28 cellular contexts compared by ENCODE assay signal in genomic region chr10:85601526-85601925, GRCh38.
"Had no signal": no experiment of that assay in that cellular context is flagged by ENCODE, and none has a peak within 500 bp of the region (broad histone marks: within the 10 kb centered on the region; RNA-seq: fewer than 3 reads in every experiment).

No MANE protein-coding gene starts in this region.

- H3K27me3 ChIP-seq: gastrocnemius medialis, right lobe of liver, tibial artery had no signal

- H3K79me2 ChIP-seq: parathyroid adenoma had no signal

- H3K9ac ChIP-seq: parathyroid adenoma, SK-N-SH had no signal

- H2AFZ ChIP-seq: parathyroid adenoma had no signal

- DNase-seq: activated CD4-positive, alpha-beta T cell treated with anti-CD3 and anti-CD28 coated beads for 4 hours; activated CD4-positive, alpha-beta T cell treated with anti-CD3 and anti-CD28 coated beads, Interleukin-2, amount 50 U/mL, for 4 hours; activated gamma-delta T cell treated with Interleukin-2 at 50 U/mL for 16 hours; activated naive CD4-positive, alpha-beta T cell treated with anti-CD3 and anti-CD28 coated beads, Interleukin-2, amount 50 U/mL, for 16 hours; activated naive CD8-positive, alpha-beta T cell treated with anti-CD3 and anti-CD28 coated beads, Interleukin-2, amount 50 U/mL, for 24 hours; activated T-cell treated with anti-CD3 and anti-CD28 coated beads, Interleukin-2, amount 50 U/mL, for 4 hours; amygdala; central memory CD4-positive, alpha-beta T cell; effector CD8-positive, alpha-beta T cell; gastrocnemius medialis; glutamatergic neuron; left colon; midbrain; naive thymus-derived CD4-positive, alpha-beta T cell; nucleus accumbens; SK-N-SH; stimulated activated CD4-positive, alpha-beta T cell treated with anti-CD3 and anti-CD28 coated beads, Interleukin-4, amount 100 ng/mL, for 1 hour; SW 1271; T-helper 9 cell; tibial artery had no signal

- H3K27ac ChIP-seq: gastrocnemius medialis, parathyroid adenoma, right lobe of liver, tibial artery, VCaP had no signal

- H3K27me3 Mint-ChIP-seq: activated naive CD8-positive, alpha-beta T cell treated with anti-CD3 and anti-CD28 coated beads, Interleukin-2, amount 50 U/mL, for 24 hours; activated T-helper 17 cell treated with anti-CD3 and anti-CD28 coated beads, Interleukin-2, amount 50 U/mL, for 72 hours; dendritic cell treated with granulocyte-macrophage colony-stimulating factor and Interleukin-4, amounts not matched to agents 40 ng/mL and 50 ng/mL, for 4 days; stimulated activated naive CD8-positive, alpha-beta T cell treated with anti-CD3 and anti-CD28 coated beads, Interleukin-15, Interleukin-2, amounts not matched to agents 100 ng/mL and 50 ng/mL, for 24 hours had no signal

- H3K36me3 ChIP-seq: gastrocnemius medialis, right lobe of liver had no signal

- H3K4me3 ChIP-seq: gastrocnemius medialis, right lobe of liver, tibial artery had no signal

- H3K27ac Mint-ChIP-seq: activated naive CD8-positive, alpha-beta T cell treated with anti-CD3 and anti-CD28 coated beads, Interleukin-2, amount 50 U/mL, for 24 hours; activated T-helper 17 cell treated with anti-CD3 and anti-CD28 coated beads, Interleukin-2, amount 50 U/mL, for 72 hours; dendritic cell treated with granulocyte-macrophage colony-stimulating factor and Interleukin-4, amounts not matched to agents 40 ng/mL and 50 ng/mL, for 4 days; naive thymus-derived CD4-positive, alpha-beta T cell; stimulated activated effector memory CD8-positive, alpha-beta T cell treated with anti-CD3 and anti-CD28 coated beads, Interleukin-12 subunit alpha, Interleukin-12 subunit beta, amount 100 ng/mL, for 72 hours; stimulated activated naive CD8-positive, alpha-beta T cell treated with anti-CD3 and anti-CD28 coated beads, Interleukin-15, Interleukin-2, amounts not matched to agents 100 ng/mL and 50 ng/mL, for 24 hours; T-helper 1 cell treated with Interleukin-12 subunit alpha and Interleukin-12 subunit beta and Interleukin-4 antibody, amounts not matched to agents 30 μg/mL and 1 μg/mL, for 36 hours had no signal

- H3K9me3 Mint-ChIP-seq: activated naive CD8-positive, alpha-beta T cell treated with anti-CD3 and anti-CD28 coated beads, Interleukin-2, amount 50 U/mL, for 24 hours; activated T-cell treated with anti-CD3 and anti-CD28 coated beads, Interleukin-2, amount 50 U/mL, for 4 hours; activated T-helper 17 cell treated with anti-CD3 and anti-CD28 coated beads, Interleukin-2, amount 50 U/mL, for 72 hours; dendritic cell treated with granulocyte-macrophage colony-stimulating factor and Interleukin-4, amounts not matched to agents 40 ng/mL and 50 ng/mL, for 4 days; stimulated activated effector memory CD8-positive, alpha-beta T cell treated with anti-CD3 and anti-CD28 coated beads, Interleukin-12 subunit alpha, Interleukin-12 subunit beta, amount 100 ng/mL, for 72 hours; stimulated activated naive CD8-positive, alpha-beta T cell treated with anti-CD3 and anti-CD28 coated beads, Interleukin-15, Interleukin-2, amounts not matched to agents 100 ng/mL and 50 ng/mL, for 24 hours; T-helper 1 cell treated with Interleukin-12 subunit alpha and Interleukin-12 subunit beta and Interleukin-4 antibody, amounts not matched to agents 30 μg/mL and 1 μg/mL, for 36 hours had no signal

- H3K9me3 ChIP-seq: gastrocnemius medialis, right lobe of liver, SK-N-SH, tibial artery had no signal

- H3K4me1 ChIP-seq: gastrocnemius medialis, parathyroid adenoma, right lobe of liver, tibial artery had no signal

- H3K36me3 Mint-ChIP-seq: naive thymus-derived CD4-positive, alpha-beta T cell; stimulated activated effector memory CD8-positive, alpha-beta T cell treated with anti-CD3 and anti-CD28 coated beads, Interleukin-12 subunit alpha, Interleukin-12 subunit beta, amount 100 ng/mL, for 72 hours had no signal

- ATAC-seq: activated naive CD8-positive, alpha-beta T cell treated with anti-CD3 and anti-CD28 coated beads, Interleukin-2, amount 50 U/mL, for 24 hours; activated T-cell treated with anti-CD3 and anti-CD28 coated beads, Interleukin-2, amount 50 U/mL, for 4 hours; activated T-helper 17 cell treated with anti-CD3 and anti-CD28 coated beads, Interleukin-2, amount 50 U/mL, for 72 hours; gastrocnemius medialis; left colon; naive thymus-derived CD4-positive, alpha-beta T cell; right lobe of liver; stimulated activated effector memory CD8-positive, alpha-beta T cell treated with anti-CD3 and anti-CD28 coated beads, Interleukin-12 subunit alpha, Interleukin-12 subunit beta, amount 100 ng/mL, for 72 hours had no signal

- H3K4me3 Mint-ChIP-seq: activated naive CD8-positive, alpha-beta T cell treated with anti-CD3 and anti-CD28 coated beads, Interleukin-2, amount 50 U/mL, for 24 hours; activated T-cell treated with anti-CD3 and anti-CD28 coated beads, Interleukin-2, amount 50 U/mL, for 4 hours; activated T-helper 17 cell treated with anti-CD3 and anti-CD28 coated beads, Interleukin-2, amount 50 U/mL, for 72 hours; dendritic cell treated with granulocyte-macrophage colony-stimulating factor and Interleukin-4, amounts not matched to agents 40 ng/mL and 50 ng/mL, for 4 days; naive thymus-derived CD4-positive, alpha-beta T cell; stimulated activated effector memory CD8-positive, alpha-beta T cell treated with anti-CD3 and anti-CD28 coated beads, Interleukin-12 subunit alpha, Interleukin-12 subunit beta, amount 100 ng/mL, for 72 hours; stimulated activated naive CD8-positive, alpha-beta T cell treated with anti-CD3 and anti-CD28 coated beads, Interleukin-15, Interleukin-2, amounts not matched to agents 100 ng/mL and 50 ng/mL, for 24 hours; T-helper 1 cell treated with Interleukin-12 subunit alpha and Interleukin-12 subunit beta and Interleukin-4 antibody, amounts not matched to agents 30 μg/mL and 1 μg/mL, for 36 hours had no signal

- H3K4me2 ChIP-seq: SK-N-SH had no signal
